In the genomic region with DNA sequence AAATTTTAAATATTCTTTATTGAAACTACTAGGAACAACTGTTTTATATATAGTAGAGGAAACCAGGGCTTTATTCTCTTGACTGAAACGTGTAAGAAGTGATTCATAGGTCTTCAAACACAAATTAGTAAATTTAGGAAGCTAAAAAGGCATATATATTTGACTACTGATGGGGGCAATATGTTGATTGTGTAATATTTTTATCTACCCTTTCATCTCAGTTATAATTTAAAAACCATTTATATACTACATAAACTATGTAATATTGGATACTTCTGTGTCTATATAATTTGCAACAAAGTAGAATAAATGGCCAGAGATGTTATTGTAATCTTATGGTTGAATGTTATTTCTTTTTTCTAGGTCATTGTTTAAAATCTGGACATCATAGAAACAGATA, we compare ENCODE assay signal across 2 cellular contexts.
TF ChIP-seq lines count a peak whose summit lies in the region.

No MANE protein-coding gene starts in this region.

TF ChIP-seq in IMR-90, 13 proteins besides CTCF, POLR2A, EP300 and RAD21:
- no peak for TF ChIP-seq MXI1 (IDR thresholded peaks at IDR 0.05; ENCODE audit: borderline replicate concordance, low read depth, low read length)
- TF ChIP-seq MAFK (IDR thresholded peaks at IDR 0.05; ENCODE audit: low read depth, low read length), result no peak
- TF ChIP-seq CHD1 (IDR thresholded peaks at IDR 0.05; ENCODE audit: low read depth, low read length), result no peak
- no peak for TF ChIP-seq SMC3 (IDR thresholded peaks at IDR 0.05; ENCODE audit: low read depth, low read length)
- 0 out of 2 replicates have a peak, but pooled peaks have one; percentile 15 for TF ChIP-seq CEBPB (IDR thresholded peaks at IDR 0.05; ENCODE audit: low read depth, low read length)
- TF ChIP-seq, protein P1, sequence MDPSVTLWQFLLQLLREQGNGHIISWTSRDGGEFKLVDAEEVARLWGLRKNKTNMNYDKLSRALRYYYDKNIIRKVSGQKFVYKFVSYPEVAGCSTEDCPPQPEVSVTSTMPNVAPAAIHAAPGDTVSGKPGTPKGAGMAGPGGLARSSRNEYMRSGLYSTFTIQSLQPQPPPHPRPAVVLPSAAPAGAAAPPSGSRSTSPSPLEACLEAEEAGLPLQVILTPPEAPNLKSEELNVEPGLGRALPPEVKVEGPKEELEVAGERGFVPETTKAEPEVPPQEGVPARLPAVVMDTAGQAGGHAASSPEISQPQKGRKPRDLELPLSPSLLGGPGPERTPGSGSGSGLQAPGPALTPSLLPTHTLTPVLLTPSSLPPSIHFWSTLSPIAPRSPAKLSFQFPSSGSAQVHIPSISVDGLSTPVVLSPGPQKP (IDR thresholded peaks at IDR 0.05; ENCODE audit: borderline replicate concordance, low read depth, low read length), result no peak

TF ChIP-seq in K562, 482 proteins besides CTCF, POLR2A, EP300 and RAD21:
- no peak for TF ChIP-seq ZNF589 (CRISPR knock-in tag; IDR thresholded peaks at IDR 0.05; ENCODE audit: low read depth)
- TF ChIP-seq CEBPG (CRISPR knock-in tag; IDR thresholded peaks at IDR 0.05), result no peak
- peak in 1 of 2 experiments; percentile 57; a peak in 1 of 4 replicates for TF ChIP-seq CEBPG (tag; conservative IDR thresholded peaks at IDR 0.05 in 1 of 2, IDR thresholded peaks at IDR 0.05 in 1 of 2)
- TF ChIP-seq ZSCAN29 (IDR thresholded peaks at IDR 0.05), result no peak
- TF ChIP-seq C11orf30 (IDR thresholded peaks at IDR 0.05; ENCODE audit: low read depth), result no peak
- no peak for TF ChIP-seq NFIC (IDR thresholded peaks at IDR 0.05)
- no peak for TF ChIP-seq ZNF316 (IDR thresholded peaks at IDR 0.05)
- peak; percentile 71 for TF ChIP-seq CEBPB (tag; IDR thresholded peaks at IDR 0.05)
- TF ChIP-seq, protein P2, sequence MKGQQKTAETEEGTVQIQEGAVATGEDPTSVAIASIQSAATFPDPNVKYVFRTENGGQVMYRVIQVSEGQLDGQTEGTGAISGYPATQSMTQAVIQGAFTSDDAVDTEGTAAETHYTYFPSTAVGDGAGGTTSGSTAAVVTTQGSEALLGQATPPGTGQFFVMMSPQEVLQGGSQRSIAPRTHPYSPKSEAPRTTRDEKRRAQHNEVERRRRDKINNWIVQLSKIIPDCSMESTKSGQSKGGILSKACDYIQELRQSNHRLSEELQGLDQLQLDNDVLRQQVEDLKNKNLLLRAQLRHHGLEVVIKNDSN (CRISPR knock-in tag; IDR thresholded peaks at IDR 0.05), result no peak
- TF ChIP-seq DDX20 (tag; IDR thresholded peaks at IDR 0.05; ENCODE audit: low read depth), result no peak
- no peak for TF ChIP-seq GABPA (tag; conservative IDR thresholded peaks at IDR 0.05; ENCODE audit: low read depth)
